ENCODE assay signal across 1 cellular context in the genomic region with DNA sequence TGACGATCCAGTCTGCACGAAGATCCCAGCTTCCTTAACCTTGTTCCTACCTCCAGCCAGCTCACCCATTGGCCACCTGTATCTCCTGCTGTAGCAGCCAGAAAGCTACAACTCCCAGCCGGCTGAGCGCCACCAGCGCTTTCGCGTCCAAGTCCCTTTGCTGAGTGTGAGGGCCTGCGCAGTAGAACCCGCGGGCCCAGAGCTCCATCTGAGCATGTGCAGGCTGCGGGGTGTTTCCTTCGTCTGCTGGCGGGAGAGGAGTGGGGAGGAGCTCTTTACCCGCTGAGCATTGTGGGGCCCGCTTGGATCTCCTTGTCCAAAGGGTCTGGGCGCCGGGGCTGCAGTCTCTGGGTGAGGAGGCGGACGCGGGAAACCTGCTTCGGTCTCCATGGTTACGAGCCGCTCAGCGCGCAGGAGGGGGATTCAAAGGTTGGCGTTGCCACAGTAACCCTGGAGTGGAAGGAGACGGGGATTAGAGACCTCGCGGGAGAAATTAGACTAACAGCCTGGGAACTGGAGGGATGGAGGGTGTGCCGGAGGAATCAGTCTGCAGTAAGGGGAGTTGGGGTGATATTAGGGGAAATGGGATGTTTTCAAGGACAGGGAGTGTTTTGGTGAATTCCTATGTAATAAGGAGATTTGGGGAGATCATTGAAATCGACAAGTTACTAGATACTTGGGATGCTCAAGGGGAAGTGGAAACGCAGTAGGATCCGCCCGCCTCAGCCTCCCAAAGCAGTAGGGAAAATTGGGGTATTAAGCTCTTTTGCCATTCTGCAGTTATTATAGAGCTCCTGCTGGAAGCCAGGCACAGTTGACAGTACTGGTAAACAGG.
TF ChIP-seq lines count a peak whose summit lies in the region.

No MANE protein-coding gene starts in this region.

TF ChIP-seq in SK-N-SH treated with all-trans-retinoic acid at 6 μM for 48 hours, 23 proteins besides CTCF, POLR2A, EP300 and RAD21 (continued from another document):
- TF ChIP-seq, protein P1, sequence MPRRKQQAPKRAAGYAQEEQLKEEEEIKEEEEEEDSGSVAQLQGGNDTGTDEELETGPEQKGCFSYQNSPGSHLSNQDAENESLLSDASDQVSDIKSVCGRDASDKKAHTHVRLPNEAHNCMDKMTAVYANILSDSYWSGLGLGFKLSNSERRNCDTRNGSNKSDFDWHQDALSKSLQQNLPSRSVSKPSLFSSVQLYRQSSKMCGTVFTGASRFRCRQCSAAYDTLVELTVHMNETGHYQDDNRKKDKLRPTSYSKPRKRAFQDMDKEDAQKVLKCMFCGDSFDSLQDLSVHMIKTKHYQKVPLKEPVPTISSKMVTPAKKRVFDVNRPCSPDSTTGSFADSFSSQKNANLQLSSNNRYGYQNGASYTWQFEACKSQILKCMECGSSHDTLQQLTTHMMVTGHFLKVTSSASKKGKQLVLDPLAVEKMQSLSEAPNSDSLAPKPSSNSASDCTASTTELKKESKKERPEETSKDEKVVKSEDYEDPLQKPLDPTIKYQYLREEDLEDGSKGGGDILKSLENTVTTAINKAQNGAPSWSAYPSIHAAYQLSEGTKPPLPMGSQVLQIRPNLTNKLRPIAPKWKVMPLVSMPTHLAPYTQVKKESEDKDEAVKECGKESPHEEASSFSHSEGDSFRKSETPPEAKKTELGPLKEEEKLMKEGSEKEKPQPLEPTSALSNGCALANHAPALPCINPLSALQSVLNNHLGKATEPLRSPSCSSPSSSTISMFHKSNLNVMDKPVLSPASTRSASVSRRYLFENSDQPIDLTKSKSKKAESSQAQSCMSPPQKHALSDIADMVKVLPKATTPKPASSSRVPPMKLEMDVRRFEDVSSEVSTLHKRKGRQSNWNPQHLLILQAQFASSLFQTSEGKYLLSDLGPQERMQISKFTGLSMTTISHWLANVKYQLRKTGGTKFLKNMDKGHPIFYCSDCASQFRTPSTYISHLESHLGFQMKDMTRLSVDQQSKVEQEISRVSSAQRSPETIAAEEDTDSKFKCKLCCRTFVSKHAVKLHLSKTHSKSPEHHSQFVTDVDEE (CRISPR knock-in tag; IDR thresholded peaks at IDR 0.05): no peak
- TF ChIP-seq ZC3H10 (CRISPR knock-in tag; IDR thresholded peaks at IDR 0.05) (no peak), ZNF8 (CRISPR knock-in tag; IDR thresholded peaks at IDR 0.05) (no peak), PPARA (CRISPR knock-in tag; IDR thresholded peaks at IDR 0.05; ENCODE audit: borderline replicate concordance) (no peak), ESRRG (CRISPR knock-in tag; IDR thresholded peaks at IDR 0.05) (no peak), TCF4 (CRISPR knock-in tag; IDR thresholded peaks at IDR 0.05; ENCODE audit: borderline replicate concordance) (no peak), ARNTL (CRISPR knock-in tag; IDR thresholded peaks at IDR 0.05; ENCODE audit: borderline replicate concordance, low read depth) (no peak), CSDC2 (CRISPR knock-in tag; IDR thresholded peaks at IDR 0.05) (no peak), ZNF565 (CRISPR knock-in tag; conservative IDR thresholded peaks at IDR 0.05; ENCODE audit: low read depth) (no peak), ZFP30 (CRISPR knock-in tag; IDR thresholded peaks at IDR 0.05) (no peak), OSR1 (CRISPR knock-in tag; IDR thresholded peaks at IDR 0.05) (no peak), BACH2 (CRISPR knock-in tag; IDR thresholded peaks at IDR 0.05; ENCODE audit: borderline replicate concordance) (no peak), RARB (CRISPR knock-in tag; IDR thresholded peaks at IDR 0.05) (peak; percentile 82; the same call in 1 of the 2 replicates), ISL1 (CRISPR knock-in tag; IDR thresholded peaks at IDR 0.05) (no peak)
- TF ChIP-seq, protein P2, sequence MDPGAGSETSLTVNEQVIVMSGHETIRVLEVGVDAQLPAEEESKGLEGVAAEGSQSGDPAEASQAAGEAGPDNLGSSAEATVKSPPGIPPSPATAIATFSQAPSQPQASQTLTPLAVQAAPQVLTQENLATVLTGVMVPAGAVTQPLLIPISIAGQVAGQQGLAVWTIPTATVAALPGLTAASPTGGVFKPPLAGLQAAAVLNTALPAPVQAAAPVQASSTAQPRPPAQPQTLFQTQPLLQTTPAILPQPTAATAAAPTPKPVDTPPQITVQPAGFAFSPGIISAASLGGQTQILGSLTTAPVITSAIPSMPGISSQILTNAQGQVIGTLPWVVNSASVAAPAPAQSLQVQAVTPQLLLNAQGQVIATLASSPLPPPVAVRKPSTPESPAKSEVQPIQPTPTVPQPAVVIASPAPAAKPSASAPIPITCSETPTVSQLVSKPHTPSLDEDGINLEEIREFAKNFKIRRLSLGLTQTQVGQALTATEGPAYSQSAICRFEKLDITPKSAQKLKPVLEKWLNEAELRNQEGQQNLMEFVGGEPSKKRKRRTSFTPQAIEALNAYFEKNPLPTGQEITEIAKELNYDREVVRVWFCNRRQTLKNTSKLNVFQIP (CRISPR knock-in tag; IDR thresholded peaks at IDR 0.05; ENCODE audit: borderline replicate concordance, low read depth): no peak
- TF ChIP-seq, protein P3, sequence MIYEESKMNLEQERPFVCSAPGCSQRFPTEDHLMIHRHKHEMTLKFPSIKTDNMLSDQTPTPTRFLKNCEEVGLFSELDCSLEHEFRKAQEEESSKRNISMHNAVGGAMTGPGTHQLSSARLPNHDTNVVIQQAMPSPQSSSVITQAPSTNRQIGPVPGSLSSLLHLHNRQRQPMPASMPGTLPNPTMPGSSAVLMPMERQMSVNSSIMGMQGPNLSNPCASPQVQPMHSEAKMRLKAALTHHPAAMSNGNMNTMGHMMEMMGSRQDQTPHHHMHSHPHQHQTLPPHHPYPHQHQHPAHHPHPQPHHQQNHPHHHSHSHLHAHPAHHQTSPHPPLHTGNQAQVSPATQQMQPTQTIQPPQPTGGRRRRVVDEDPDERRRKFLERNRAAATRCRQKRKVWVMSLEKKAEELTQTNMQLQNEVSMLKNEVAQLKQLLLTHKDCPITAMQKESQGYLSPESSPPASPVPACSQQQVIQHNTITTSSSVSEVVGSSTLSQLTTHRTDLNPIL (CRISPR knock-in tag; IDR thresholded peaks at IDR 0.05; ENCODE audit: low read depth): no peak
